ENCODE assay signal across 14 cellular contexts in the genomic region with DNA sequence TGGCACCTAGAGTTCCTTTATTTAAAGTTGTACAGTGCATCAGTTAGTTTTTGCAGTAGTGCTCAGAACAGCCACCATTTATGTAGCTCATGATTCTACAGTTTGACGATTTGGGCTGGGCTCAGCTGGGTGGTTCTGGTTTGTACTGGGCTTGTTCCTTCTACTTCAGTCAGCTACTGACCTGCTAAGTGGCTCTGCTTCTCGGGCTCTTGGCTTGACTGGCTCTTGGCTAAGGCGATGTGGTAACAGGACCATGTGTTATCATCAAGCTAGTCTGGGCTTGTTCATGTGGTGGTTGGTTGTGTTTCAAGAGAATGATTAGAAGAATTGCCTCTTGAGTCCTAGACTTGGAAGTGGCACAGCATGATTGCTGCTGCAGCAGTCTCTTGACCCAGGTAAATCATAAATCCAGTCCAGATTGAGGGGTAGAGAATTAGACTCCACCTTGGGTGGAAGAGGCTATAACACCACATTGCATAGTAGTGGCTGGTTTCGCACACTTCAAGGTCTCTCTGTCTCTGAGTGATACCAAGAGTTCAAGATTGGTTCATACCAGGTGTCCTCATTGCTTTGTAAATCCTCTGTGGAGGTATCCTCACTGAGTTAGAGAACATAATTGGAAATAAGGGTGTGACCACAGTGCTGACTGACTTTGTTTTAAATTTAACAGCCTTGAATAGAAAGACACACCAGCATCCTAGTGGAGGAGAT.
DNase-seq lines count a peak whose midpoint lies in the region; ATAC-seq, FAIRE-seq and TF ChIP-seq lines count a peak whose summit lies in the region.
"Had no signal": no experiment of that assay in that cellular context is flagged by ENCODE, and none has a peak within 500 bp of the region (broad histone marks: within the 10 kb centered on the region; RNA-seq: fewer than 3 reads in every experiment).

No MANE protein-coding gene starts in this region.

- H3K27me3 ChIP-seq in small intestine (ENCODE audit: control insufficient read depth in 2 of 2, insufficient read depth in 2 of 2, low read length in 2 of 2): no peaks in the 10 kb centered on the region
- H3K27me3 ChIP-seq: gastrocnemius medialis had no signal

- H3K4me1 ChIP-seq in kidney (ENCODE audit: control insufficient read depth in 1 of 2, insufficient read depth in 1 of 2, low read depth in 1 of 2, low read length in 2 of 2): peaks cover 8 to 14% of the 10 kb centered on the region in 2 donors
- no peaks in the 10 kb centered on the region for H3K4me1 ChIP-seq in small intestine (ENCODE audit: control insufficient read depth in 2 of 2, insufficient read depth in 1 of 2, low read depth in 1 of 2, low read length in 1 of 2)

- no peak overlapping the region for H3K4me3 Mint-ChIP-seq in activated CD4-positive, alpha-beta T cell treated with anti-CD3 and anti-CD28 coated beads for 36 hours
- no peak overlapping the region for H3K4me3 Mint-ChIP-seq in activated CD4-positive, alpha-beta T cell treated with anti-CD3 and anti-CD28 coated beads, Interleukin-2, amount 10 ng/mL, durations not matched to agents 7 days and 5 days
- H3K4me3 Mint-ChIP-seq in activated CD8-positive, alpha-beta memory T cell treated with anti-CD3 and anti-CD28 coated beads, Interleukin-2, amount 10 ng/mL, durations not matched to agents 7 days and 5 days: no peak overlapping the region
- H3K4me3 Mint-ChIP-seq: T-helper 1 cell treated with Interleukin-12 subunit alpha and Interleukin-12 subunit beta and Interleukin-4 antibody, amounts not matched to agents 30 μg/mL and 1 μg/mL, for 36 hours had no signal

- peak; percentile 59 for ATAC-seq in activated CD4-positive, alpha-beta T cell treated with anti-CD3 and anti-CD28 coated beads for 36 hours
- ATAC-seq in GM21786 (IDR thresholded peaks at IDR 0.05; ENCODE audit: unreplicated experiment) (peak; percentile 48), HG03575 (IDR thresholded peaks at IDR 0.05; ENCODE audit: extremely low read depth, insufficient number of reproducible peaks, low FRiP score, unreplicated experiment) (peak; percentile 53)
- no peak for ATAC-seq in activated CD8-positive, alpha-beta memory T cell treated with anti-CD3 and anti-CD28 coated beads, Interleukin-2, amount 10 ng/mL, durations not matched to agents 7 days and 5 days
- ATAC-seq: left lobe of liver had no signal

- H3K9me3 ChIP-seq in kidney (ENCODE audit: control insufficient read depth in 1 of 2, low read length in 2 of 2): no peaks in the 10 kb centered on the region
- H3K9me3 ChIP-seq in small intestine (ENCODE audit: control insufficient read depth, low read depth): no peaks in the 10 kb centered on the region
- H3K9me3 ChIP-seq: gastrocnemius medialis had no signal

- H3K4me3 ChIP-seq in kidney (ENCODE audit: low read length in 2 of 2) (peak overlapping the region in 1 of 2 donors; percentile 21), small intestine (ENCODE audit: low read depth in 1 of 2, low read length in 2 of 2) (no peak overlapping the region)
- H3K4me3 ChIP-seq: gastrocnemius medialis had no signal

- H3K9ac ChIP-seq in kidney (ENCODE audit: low read length in 2 of 2): no peak overlapping the region

- POLR2A ChIA-PET in activated CD4-positive, alpha-beta T cell treated with anti-CD3 and anti-CD28 coated beads for 36 hours (lab: Charles Lee): no interaction called here
- POLR2A ChIA-PET in activated CD4-positive, alpha-beta T cell treated with anti-CD3 and anti-CD28 coated beads, Interleukin-2, amount 10 ng/mL, durations not matched to agents 7 days and 5 days (lab: Charles Lee): no interaction called here

- WGBS in small intestine, 3 donors: 95 to 98% (median 97%) methylated on average over 4 of the region's 4 CpGs

- no peak for DNase-seq in activated CD4-positive, alpha-beta T cell treated with anti-CD3 and anti-CD28 coated beads for 36 hours
- DNase-seq in activated CD4-positive, alpha-beta T cell treated with anti-CD3 and anti-CD28 coated beads, Interleukin-2, amount 10 ng/mL, durations not matched to agents 7 days and 5 days: no peak
- DNase-seq in kidney (no peak), activated gamma-delta T cell treated with Interleukin-2 at 50 U/mL for 16 hours (no peak), small intestine (no peak)
- DNase-seq in activated CD8-positive, alpha-beta memory T cell treated with anti-CD3 and anti-CD28 coated beads, Interleukin-2, amount 10 ng/mL, durations not matched to agents 7 days and 5 days: no peak
- DNase-seq: EL, gastrocnemius medialis, NCI-H1417 treated with DMSO at 0.1 percent for 48 hours had no signal

- FAIRE-seq in kidney (lab: Jason Lieb, UNC) (no peak), small intestine (lab: Jason Lieb, UNC) (no peak)

- no peaks in the 10 kb centered on the region for H3K27me3 Mint-ChIP-seq in activated CD4-positive, alpha-beta T cell treated with anti-CD3 and anti-CD28 coated beads for 36 hours
- no peaks in the 10 kb centered on the region for H3K27me3 Mint-ChIP-seq in activated CD4-positive, alpha-beta T cell treated with anti-CD3 and anti-CD28 coated beads, Interleukin-2, amount 10 ng/mL, durations not matched to agents 7 days and 5 days
- no peaks in the 10 kb centered on the region for H3K27me3 Mint-ChIP-seq in activated CD8-positive, alpha-beta memory T cell treated with anti-CD3 and anti-CD28 coated beads, Interleukin-2, amount 10 ng/mL, durations not matched to agents 7 days and 5 days
- H3K27me3 Mint-ChIP-seq: brain had no signal

- H3K27ac ChIP-seq in kidney (ENCODE audit: low read depth in 2 of 2, low read length in 2 of 2) (peak overlapping the region; percentile 1 to 38), small intestine (ENCODE audit: low read depth in 1 of 2, low read length in 1 of 2) (no peak overlapping the region)
- H3K27ac ChIP-seq: gastrocnemius medialis had no signal

- TF ChIP-seq CTCF in kidney (IDR thresholded peaks at IDR 0.05; ENCODE audit: borderline replicate concordance, extremely low read depth, insufficient read depth): no peak

- H3K36me3 Mint-ChIP-seq in activated CD4-positive, alpha-beta T cell treated with anti-CD3 and anti-CD28 coated beads for 36 hours (ENCODE audit: low read depth): peaks cover 6% of the 10 kb centered on the region
- peaks cover 10% of the 10 kb centered on the region for H3K36me3 Mint-ChIP-seq in activated CD4-positive, alpha-beta T cell treated with anti-CD3 and anti-CD28 coated beads, Interleukin-2, amount 10 ng/mL, durations not matched to agents 7 days and 5 days (ENCODE audit: low read depth)
- H3K36me3 Mint-ChIP-seq in activated CD8-positive, alpha-beta memory T cell treated with anti-CD3 and anti-CD28 coated beads, Interleukin-2, amount 10 ng/mL, durations not matched to agents 7 days and 5 days: peaks cover 13% of the 10 kb centered on the region

- peaks cover 4% of the 10 kb centered on the region for H3K9me3 Mint-ChIP-seq in activated CD4-positive, alpha-beta T cell treated with anti-CD3 and anti-CD28 coated beads for 36 hours (ENCODE audit: low read depth)
- H3K9me3 Mint-ChIP-seq in activated CD4-positive, alpha-beta T cell treated with anti-CD3 and anti-CD28 coated beads, Interleukin-2, amount 10 ng/mL, durations not matched to agents 7 days and 5 days: peaks cover 4% of the 10 kb centered on the region
- H3K9me3 Mint-ChIP-seq in activated CD8-positive, alpha-beta memory T cell treated with anti-CD3 and anti-CD28 coated beads, Interleukin-2, amount 10 ng/mL, durations not matched to agents 7 days and 5 days (ENCODE audit: low read depth): peaks cover 5% of the 10 kb centered on the region
- H3K9me3 Mint-ChIP-seq: T-helper 1 cell treated with Interleukin-12 subunit alpha and Interleukin-12 subunit beta and Interleukin-4 antibody, amounts not matched to agents 30 μg/mL and 1 μg/mL, for 36 hours had no signal

- CTCF ChIA-PET in activated CD4-positive, alpha-beta T cell treated with anti-CD3 and anti-CD28 coated beads for 36 hours (lab: Charles Lee): interaction anchor here (0.5 kb wide), 1 partner anchor 211 kb away, joined by 3 read pairs; no protein-coding TSS in a partner anchor
- CTCF ChIA-PET in activated CD4-positive, alpha-beta T cell treated with anti-CD3 and anti-CD28 coated beads, Interleukin-2, amount 10 ng/mL, durations not matched to agents 7 days and 5 days (lab: Charles Lee): interaction anchor here (0.9 kb wide), 1 partner anchor 8 kb away, joined by 3 read pairs; no protein-coding TSS in a partner anchor
- CTCF ChIA-PET in activated CD8-positive, alpha-beta memory T cell treated with anti-CD3 and anti-CD28 coated beads, Interleukin-2, amount 10 ng/mL, durations not matched to agents 7 days and 5 days (lab: Charles Lee): interaction anchor here (1.0 kb wide), 1 partner anchor 154 kb away, joined by 4 read pairs; no protein-coding TSS in a partner anchor

- H3K27ac Mint-ChIP-seq in activated CD4-positive, alpha-beta T cell treated with anti-CD3 and anti-CD28 coated beads for 36 hours: no peak overlapping the region
- no peak overlapping the region for H3K27ac Mint-ChIP-seq in activated CD4-positive, alpha-beta T cell treated with anti-CD3 and anti-CD28 coated beads, Interleukin-2, amount 10 ng/mL, durations not matched to agents 7 days and 5 days
- H3K27ac Mint-ChIP-seq in activated CD8-positive, alpha-beta memory T cell treated with anti-CD3 and anti-CD28 coated beads, Interleukin-2, amount 10 ng/mL, durations not matched to agents 7 days and 5 days: no peak overlapping the region
- H3K27ac Mint-ChIP-seq: T-helper 1 cell treated with Interleukin-12 subunit alpha and Interleukin-12 subunit beta and Interleukin-4 antibody, amounts not matched to agents 30 μg/mL and 1 μg/mL, for 36 hours had no signal

- intact Hi-C loops in activated CD4-positive, alpha-beta T cell treated with anti-CD3 and anti-CD28 coated beads for 36 hours (cut with DNase I, micrococcal nuclease): loop anchor here in 1 of 2 experiments (5.0 kb wide), 1 partner anchor 242 kb away; no protein-coding TSS in a partner anchor
- intact Hi-C loops in kidney (cut with DNase I): no loop called here

- no peaks in the 10 kb centered on the region for H3K36me3 ChIP-seq in kidney (ENCODE audit: control insufficient read depth in 1 of 2, insufficient read depth in 2 of 2, low read length in 2 of 2)
- H3K36me3 ChIP-seq in small intestine (ENCODE audit: control insufficient read depth in 2 of 2, insufficient read depth in 2 of 2, low read length in 2 of 2): no peaks in the 10 kb centered on the region
- H3K36me3 ChIP-seq: gastrocnemius medialis had no signal

- peaks cover 41% of the 10 kb centered on the region for H3K4me1 Mint-ChIP-seq in activated CD4-positive, alpha-beta T cell treated with anti-CD3 and anti-CD28 coated beads for 36 hours
- peaks cover 29% of the 10 kb centered on the region for H3K4me1 Mint-ChIP-seq in activated CD4-positive, alpha-beta T cell treated with anti-CD3 and anti-CD28 coated beads, Interleukin-2, amount 10 ng/mL, durations not matched to agents 7 days and 5 days
- peaks cover 19% of the 10 kb centered on the region for H3K4me1 Mint-ChIP-seq in activated CD8-positive, alpha-beta memory T cell treated with anti-CD3 and anti-CD28 coated beads, Interleukin-2, amount 10 ng/mL, durations not matched to agents 7 days and 5 days

Comparison
In these comparisons a context has a peak if more than half of its experiments do, and no peak if none do; other contexts are left out.
1. H3K27ac ChIP-seq: peak in kidney (2 of 2); none in small intestine (0 of 2).